In the genomic region with DNA sequence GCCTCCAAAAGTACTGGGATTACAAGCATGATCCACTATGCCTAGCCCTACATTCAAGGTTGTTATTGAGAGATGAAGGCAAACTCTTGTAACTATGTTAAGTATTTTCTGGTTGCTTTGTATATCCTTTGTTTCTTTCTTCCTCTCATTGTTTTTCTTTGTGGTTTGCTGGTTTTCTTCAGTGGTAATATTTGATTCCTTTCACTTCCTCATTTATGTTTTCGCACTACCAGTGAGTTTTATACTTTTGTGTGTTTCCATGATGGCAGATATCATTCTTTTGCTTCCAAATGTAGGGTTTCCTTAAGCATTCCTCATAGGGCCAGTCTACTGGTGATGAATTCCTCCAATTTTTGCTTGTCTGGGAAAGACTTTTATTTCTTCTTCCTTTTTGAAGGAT, we compare ENCODE assay signal across 9 cellular contexts.
A peak's percentile ranks its signal among the peaks of the same experiment; 100 is the strongest.
DNase-seq lines count a peak whose midpoint lies in the region; ATAC-seq and TF ChIP-seq lines count a peak whose summit lies in the region.
"Had no signal": no experiment of that assay in that cellular context is flagged by ENCODE, and none has a peak within 500 bp of the region (broad histone marks: within the 10 kb centered on the region; RNA-seq: fewer than 3 reads in every experiment).

No MANE protein-coding gene starts in this region.

- no peak for TF ChIP-seq CTCF in prostate gland (IDR thresholded peaks at IDR 0.05)

- H3K4me1 ChIP-seq in prostate gland (replicated peaks) = no peaks in the 10 kb centered on the region

- ATAC-seq in GM18909 (IDR thresholded peaks at IDR 0.05; ENCODE audit: poor library complexity, unreplicated experiment) = peak; percentile 87
- peak; percentile 79 for ATAC-seq in HG02642 (IDR thresholded peaks at IDR 0.05; ENCODE audit: poor library complexity, unreplicated experiment)

- no peaks in the 10 kb centered on the region for H3K27me3 ChIP-seq in prostate gland (replicated peaks; ENCODE audit: insufficient read depth)

- intact Hi-C loops in prostate gland (cut with DNase I) = no loop called here

- peak; percentile 10 for DNase-seq in M059J (ENCODE audit: low read depth)
- DNase-seq in kidney tubule cell (ENCODE audit: low spot score) = peak; percentile 5
- no peak for DNase-seq in stimulated activated CD4-positive, alpha-beta T cell treated with anti-CD3 and anti-CD28 coated beads, Interleukin-2, amount 100 ng/mL, for 48 hours
- no peak for DNase-seq in GM03348 (ENCODE audit: low spot score)
- no peak for DNase-seq in prostate gland (ENCODE audit: low spot score)
- DNase-seq: activated CD8-positive, alpha-beta memory T cell treated with anti-CD3 and anti-CD28 coated beads for 24 hours; NCI-H524 treated with DMSO at 0.1 percent for 48 hours had no signal

- no peak overlapping the region for H3K4me3 ChIP-seq in prostate gland

- TF ChIP-seq POLR2A in prostate gland (IDR thresholded peaks at IDR 0.05) = no peak

- no peaks in the 10 kb centered on the region for H3K9me3 ChIP-seq in prostate gland

- WGBS in prostate gland = 97% methylated on average over 1 of the region's 1 CpG

- no peaks in the 10 kb centered on the region for H3K36me3 ChIP-seq in prostate gland

- no peak overlapping the region for H3K27ac ChIP-seq in prostate gland

Comparison
In these comparisons a context has a peak if more than half of its experiments do, and no peak if none do; other contexts are left out.
1. DNase-seq: peak in M059J (single experiment) and kidney tubule cell (single experiment); none in stimulated activated CD4-positive, alpha-beta T cell treated with anti-CD3 and anti-CD28 coated beads, Interleukin-2, amount 100 ng/mL, for 48 hours (0 of 2), GM03348 (single experiment) and prostate gland (single experiment).